Comparison of ENCODE assay signal across 38 cellular contexts in the genomic region with DNA sequence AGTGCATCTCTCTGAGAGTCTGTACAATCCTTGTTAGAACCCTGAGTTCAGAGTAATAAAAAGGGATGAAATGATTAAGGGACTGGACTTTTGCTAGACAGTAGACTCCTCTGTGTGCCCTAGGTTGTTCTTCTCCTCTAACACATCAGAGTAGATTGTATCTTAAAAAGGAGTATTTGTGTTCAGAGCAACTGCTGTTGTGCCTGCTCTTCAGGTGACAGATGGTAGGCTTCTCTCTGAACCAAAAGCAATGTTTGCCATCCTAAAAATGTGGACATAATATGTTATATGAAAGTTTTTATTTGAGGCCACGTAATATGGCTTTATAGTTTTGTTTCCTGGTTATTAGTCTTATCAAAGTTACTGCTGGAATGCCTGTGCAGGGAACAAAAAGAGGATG.
"Had no signal": no experiment of that assay in that cellular context is flagged by ENCODE, and none has a peak within 500 bp of the region (broad histone marks: within the 10 kb centered on the region; RNA-seq: fewer than 3 reads in every experiment).

No MANE protein-coding gene starts in this region.

- H3K27ac Mint-ChIP-seq: activated naive CD4-positive, alpha-beta T cell treated with anti-CD3 and anti-CD28 coated beads for 36 hours; activated naive CD4-positive, alpha-beta T cell treated with anti-CD3 and anti-CD28 coated beads, Interleukin-2, amount 10 ng/mL, durations not matched to agents 7 days and 5 days; activated naive CD4-positive, alpha-beta T cell treated with anti-CD3 and anti-CD28 coated beads, Interleukin-2, amount 50 U/mL, for 24 hours; activated naive CD4-positive, alpha-beta T cell treated with anti-CD3 and anti-CD28 coated beads, Interleukin-2, amount 50 U/mL, for 72 hours; activated naive CD8-positive, alpha-beta T cell; activated naive CD8-positive, alpha-beta T cell treated with anti-CD3 and anti-CD28 coated beads for 36 hours; activated naive CD8-positive, alpha-beta T cell treated with anti-CD3 and anti-CD28 coated beads, Interleukin-2, amount 10 ng/mL, durations not matched to agents 7 days and 5 days; activated naive CD8-positive, alpha-beta T cell treated with anti-CD3 and anti-CD28 coated beads, Interleukin-2, amount 50 U/mL, for 24 hours; activated T-cell treated with anti-CD3 and anti-CD28 coated beads, Interleukin-2, amount 50 U/mL, for 24 hours; activated T-cell treated with anti-CD3 and anti-CD28 coated beads, Interleukin-2, amount 50 U/mL, for 72 hours; activated T-helper 1 cell treated with anti-CD3 and anti-CD28 coated beads, Interleukin-12 subunit alpha, Interleukin-12 subunit beta, Interleukin-2, Interleukin-4 antibody, amounts not matched to agents 30 ng/mL and 10 ng/mL and 1 ng/mL, durations not matched to agents 14 hours and 24 hours and 36 hours; activated T-helper 17 cell treated with anti-CD3 and anti-CD28 coated beads, Interleukin-2, amount 50 U/mL, for 72 hours; activated T-helper 2 cell treated with anti-CD3 and anti-CD28 coated beads, Interferon-gamma antibody, Interleukin-2, Interleukin-4, amounts not matched to agents 10 μg/mL and 5 μg/mL and 100 μg/mL, durations not matched to agents 14 hours and 24 hours and 36 hours; brain had no signal

- H3K4me1 Mint-ChIP-seq: activated naive CD4-positive, alpha-beta T cell treated with anti-CD3 and anti-CD28 coated beads, Interleukin-2, amount 10 ng/mL, durations not matched to agents 7 days and 5 days; activated naive CD4-positive, alpha-beta T cell treated with anti-CD3 and anti-CD28 coated beads, Interleukin-2, amount 50 U/mL, for 24 hours; activated naive CD8-positive, alpha-beta T cell treated with anti-CD3 and anti-CD28 coated beads for 36 hours; activated naive CD8-positive, alpha-beta T cell treated with anti-CD3 and anti-CD28 coated beads, Interleukin-2, amount 10 ng/mL, durations not matched to agents 7 days and 5 days; activated naive CD8-positive, alpha-beta T cell treated with anti-CD3 and anti-CD28 coated beads, Interleukin-2, amount 50 U/mL, for 24 hours; activated T-helper 17 cell treated with anti-CD3 and anti-CD28 coated beads, Interleukin-2, amount 50 U/mL, for 72 hours; central memory CD8-positive, alpha-beta T cell had no signal

- H3K9me3 Mint-ChIP-seq: activated naive CD4-positive, alpha-beta T cell treated with anti-CD3 and anti-CD28 coated beads for 36 hours; activated naive CD4-positive, alpha-beta T cell treated with anti-CD3 and anti-CD28 coated beads, Interleukin-2, amount 10 ng/mL, durations not matched to agents 7 days and 5 days had no signal

- H3K9me3 ChIP-seq: adrenal gland, ascending aorta, body of pancreas, breast epithelium had no signal

- H3K4me3 ChIP-seq: adrenal gland, ascending aorta, body of pancreas, breast epithelium, cardiac muscle cell had no signal

- DNase-seq: activated effector memory CD4-positive, alpha-beta T cell treated with anti-CD3 and anti-CD28 coated beads, Interleukin-2, amount 50 U/mL, for 16 hours; activated effector memory CD4-positive, alpha-beta T cell treated with Interleukin-2 at 50 U/mL for 16 hours; activated gamma-delta T cell; activated gamma-delta T cell treated with Interleukin-2 at 50 U/mL for 16 hours; activated naive CD4-positive, alpha-beta T cell; activated naive CD4-positive, alpha-beta T cell treated with anti-CD3 and anti-CD28 coated beads for 36 hours; activated naive CD4-positive, alpha-beta T cell treated with anti-CD3 and anti-CD28 coated beads, Interleukin-2, amount 10 ng/mL, durations not matched to agents 7 days and 5 days; activated naive CD4-positive, alpha-beta T cell treated with anti-CD3 and anti-CD28 coated beads, Interleukin-2, amount 50 U/mL, for 16 hours; activated naive CD4-positive, alpha-beta T cell treated with Interleukin-2 at 50 U/mL for 16 hours; activated naive CD8-positive, alpha-beta T cell treated with anti-CD3 and anti-CD28 coated beads for 36 hours; activated naive CD8-positive, alpha-beta T cell treated with anti-CD3 and anti-CD28 coated beads, Interleukin-2, amount 10 ng/mL, durations not matched to agents 7 days and 5 days; activated naive CD8-positive, alpha-beta T cell treated with anti-CD3 and anti-CD28 coated beads, Interleukin-2, amount 50 U/mL, for 24 hours; activated T-cell treated with anti-CD3 and anti-CD28 coated beads, Interleukin-2, amount 50 U/mL, for 1 hour; activated T-cell treated with anti-CD3 and anti-CD28 coated beads, Interleukin-2, amount 50 U/mL, for 24 hours; activated T-cell treated with anti-CD3 and anti-CD28 coated beads, Interleukin-2, amount 50 U/mL, for 4 hours; activated T-cell treated with anti-CD3 and anti-CD28 coated beads, Interleukin-2, amount 50 U/mL, for 48 hours; activated T-cell treated with anti-CD3 and anti-CD28 coated beads, Interleukin-2, amount 50 U/mL, for 72 hours; adrenal gland; amniotic stem cell; amygdala; anterior cingulate cortex; aorta; body of pancreas; brain microvascular endothelial cell; caudate nucleus; central memory CD4-positive, alpha-beta T cell; cerebellar nuclear complex had no signal

- H3K27me3 ChIP-seq: adrenal gland, ascending aorta, body of pancreas, brain microvascular endothelial cell, breast epithelium, cardiac muscle cell had no signal

- H3K36me3 ChIP-seq: adrenal gland, ascending aorta, brain microvascular endothelial cell, breast epithelium, cardiac muscle cell had no signal

- H3K27me3 Mint-ChIP-seq: activated naive CD4-positive, alpha-beta T cell treated with anti-CD3 and anti-CD28 coated beads, Interleukin-2, amount 10 ng/mL, durations not matched to agents 7 days and 5 days; activated naive CD4-positive, alpha-beta T cell treated with anti-CD3 and anti-CD28 coated beads, Interleukin-2, amount 50 U/mL, for 24 hours; activated naive CD8-positive, alpha-beta T cell; activated naive CD8-positive, alpha-beta T cell treated with anti-CD3 and anti-CD28 coated beads for 36 hours; activated naive CD8-positive, alpha-beta T cell treated with anti-CD3 and anti-CD28 coated beads, Interleukin-2, amount 10 ng/mL, durations not matched to agents 7 days and 5 days; activated naive CD8-positive, alpha-beta T cell treated with anti-CD3 and anti-CD28 coated beads, Interleukin-2, amount 50 U/mL, for 24 hours; activated T-cell treated with anti-CD3 and anti-CD28 coated beads, Interleukin-2, amount 50 U/mL, for 24 hours; activated T-helper 17 cell treated with anti-CD3 and anti-CD28 coated beads, Interleukin-2, amount 50 U/mL, for 72 hours; brain; central memory CD8-positive, alpha-beta T cell had no signal

- H3K4me1 ChIP-seq: adrenal gland, ascending aorta, body of pancreas, breast epithelium had no signal

- H3K36me3 Mint-ChIP-seq: activated naive CD4-positive, alpha-beta T cell treated with anti-CD3 and anti-CD28 coated beads, Interleukin-2, amount 10 ng/mL, durations not matched to agents 7 days and 5 days; activated naive CD4-positive, alpha-beta T cell treated with anti-CD3 and anti-CD28 coated beads, Interleukin-2, amount 50 U/mL, for 24 hours; activated naive CD4-positive, alpha-beta T cell treated with anti-CD3 and anti-CD28 coated beads, Interleukin-2, amount 50 U/mL, for 72 hours; activated naive CD8-positive, alpha-beta T cell; activated naive CD8-positive, alpha-beta T cell treated with anti-CD3 and anti-CD28 coated beads for 36 hours; activated naive CD8-positive, alpha-beta T cell treated with anti-CD3 and anti-CD28 coated beads, Interleukin-2, amount 10 ng/mL, durations not matched to agents 7 days and 5 days had no signal

- H3K27ac ChIP-seq: adrenal gland, ascending aorta, body of pancreas, brain microvascular endothelial cell, breast epithelium, cardiac muscle cell had no signal

- H3K4me3 Mint-ChIP-seq: activated naive CD4-positive, alpha-beta T cell treated with anti-CD3 and anti-CD28 coated beads for 36 hours; activated naive CD4-positive, alpha-beta T cell treated with anti-CD3 and anti-CD28 coated beads, Interleukin-2, amount 10 ng/mL, durations not matched to agents 7 days and 5 days; activated naive CD4-positive, alpha-beta T cell treated with anti-CD3 and anti-CD28 coated beads, Interleukin-2, amount 50 U/mL, for 24 hours; activated naive CD8-positive, alpha-beta T cell; activated naive CD8-positive, alpha-beta T cell treated with anti-CD3 and anti-CD28 coated beads for 36 hours; activated naive CD8-positive, alpha-beta T cell treated with anti-CD3 and anti-CD28 coated beads, Interleukin-2, amount 10 ng/mL, durations not matched to agents 7 days and 5 days; activated naive CD8-positive, alpha-beta T cell treated with anti-CD3 and anti-CD28 coated beads, Interleukin-2, amount 50 U/mL, for 24 hours; activated T-cell treated with anti-CD3 and anti-CD28 coated beads, Interleukin-2, amount 50 U/mL, for 24 hours; activated T-cell treated with anti-CD3 and anti-CD28 coated beads, Interleukin-2, amount 50 U/mL, for 4 hours; activated T-cell treated with anti-CD3 and anti-CD28 coated beads, Interleukin-2, amount 50 U/mL, for 72 hours; activated T-helper 1 cell treated with anti-CD3 and anti-CD28 coated beads, Interleukin-12 subunit alpha, Interleukin-12 subunit beta, Interleukin-2, Interleukin-4 antibody, amounts not matched to agents 30 ng/mL and 10 ng/mL and 1 ng/mL, durations not matched to agents 14 hours and 24 hours and 36 hours; activated T-helper 17 cell treated with anti-CD3 and anti-CD28 coated beads, Interleukin-2, amount 50 U/mL, for 72 hours; brain; central memory CD8-positive, alpha-beta T cell had no signal

- ATAC-seq: activated naive CD4-positive, alpha-beta T cell treated with anti-CD3 and anti-CD28 coated beads, Interleukin-2, amount 50 U/mL, for 72 hours; activated naive CD8-positive, alpha-beta T cell treated with anti-CD3 and anti-CD28 coated beads, Interleukin-2, amount 50 U/mL, for 24 hours; activated T-cell treated with anti-CD3 and anti-CD28 coated beads, Interleukin-2, amount 50 U/mL, for 4 hours; activated T-cell treated with anti-CD3 and anti-CD28 coated beads, Interleukin-2, amount 50 U/mL, for 72 hours; activated T-helper 17 cell treated with anti-CD3 and anti-CD28 coated beads, Interleukin-2, amount 50 U/mL, for 72 hours; body of pancreas had no signal
